ENCODE assay signal across 15 cellular contexts in the genomic region with DNA sequence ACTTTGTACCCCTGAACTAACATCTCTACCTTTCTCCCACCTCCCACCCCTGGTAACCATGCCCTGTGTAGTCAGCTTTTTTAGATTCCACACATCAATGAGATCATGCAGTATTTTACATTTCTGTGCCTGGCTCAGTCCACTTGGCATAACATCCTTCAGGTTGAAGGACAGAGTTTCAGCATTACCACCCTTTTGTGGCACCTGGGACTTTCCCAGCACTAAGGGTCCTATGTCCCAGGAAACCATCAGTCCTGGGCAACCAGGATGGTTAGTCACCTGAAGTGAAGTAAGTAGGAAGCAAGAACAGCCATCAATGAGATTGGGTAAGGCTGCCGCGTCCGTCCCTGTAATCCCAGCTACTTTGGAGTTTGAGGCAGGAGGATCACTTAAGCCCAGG.
DNase-seq lines count a peak whose midpoint lies in the region; ATAC-seq and TF ChIP-seq lines count a peak whose summit lies in the region.
"Had no signal": no experiment of that assay in that cellular context is flagged by ENCODE, and none has a peak within 500 bp of the region (broad histone marks: within the 10 kb centered on the region; RNA-seq: fewer than 3 reads in every experiment).

No MANE protein-coding gene starts in this region.

- no peak overlapping the region for H2AK5ac ChIP-seq in mesendoderm (ENCODE audit: low read length)

- H4K5ac ChIP-seq in mesendoderm (ENCODE audit: low read length) = no peak overlapping the region

- H3K4me3 ChIP-seq in HEK293 (ENCODE audit: low read depth, low read length) (no peak overlapping the region), WERI-Rb-1 (ENCODE audit: low read depth, low read length) (no peak overlapping the region), mesendoderm (ENCODE audit: low read length) (no peak overlapping the region)
- H3K4me3 ChIP-seq: GM23248 had no signal

- peaks cover 64% of the 10 kb centered on the region for H3K27me3 Mint-ChIP-seq in progenitor cell of endocrine pancreas
- H3K27me3 Mint-ChIP-seq in HFFc6 (ENCODE audit: insufficient read depth) = peaks cover 4% of the 10 kb centered on the region
- peaks cover 14 to 33% of the 10 kb centered on the region in 2 donors for H3K27me3 Mint-ChIP-seq in stimulated activated naive B cell treated with anti-CD40 and anti-IgM and Interleukin-4, amounts not matched to agents 10 μg/mL and 1 μg/mL and 100 μg/mL, for 72 hours

- no peak overlapping the region for H3K23ac ChIP-seq in mesendoderm (ENCODE audit: low read length)

- no peak overlapping the region for H2BK15ac ChIP-seq in mesendoderm (replicated peaks; ENCODE audit: low read depth)

- H3K4me1 Mint-ChIP-seq in progenitor cell of endocrine pancreas (ENCODE audit: low read depth) = peaks cover 25% of the 10 kb centered on the region
- H3K4me1 Mint-ChIP-seq in HFFc6 (ENCODE audit: low read depth) = no peaks in the 10 kb centered on the region
- no peaks in the 10 kb centered on the region for H3K4me1 Mint-ChIP-seq in stimulated activated naive B cell treated with anti-CD40 and anti-IgM and Interleukin-4, amounts not matched to agents 10 μg/mL and 1 μg/mL and 100 μg/mL, for 72 hours
- H3K4me1 Mint-ChIP-seq: CD4-positive, alpha-beta memory T cell had no signal

- H3K36me3 ChIP-seq in HEK293 (ENCODE audit: control insufficient read depth in 2 of 2, insufficient read depth in 1 of 2, low read length in 2 of 2) = no peaks in the 10 kb centered on the region
- H3K36me3 ChIP-seq in WERI-Rb-1 = no peaks in the 10 kb centered on the region
- no peaks in the 10 kb centered on the region for H3K36me3 ChIP-seq in mesendoderm (ENCODE audit: control insufficient read depth, insufficient read depth, low read length)

- H3K4ac ChIP-seq in mesendoderm (ENCODE audit: low read depth, low read length) = no peak overlapping the region

- H3K27ac Mint-ChIP-seq in progenitor cell of endocrine pancreas = peak overlapping the region; percentile 70
- no peak overlapping the region for H3K27ac Mint-ChIP-seq in HFFc6
- no peak overlapping the region for H3K27ac Mint-ChIP-seq in stimulated activated naive B cell treated with anti-CD40 and anti-IgM and Interleukin-4, amounts not matched to agents 10 μg/mL and 1 μg/mL and 100 μg/mL, for 72 hours

- POLR2A ChIA-PET in HEK293 (lab: Yijun Ruan, JAX) = no interaction called here

- no peaks in the 10 kb centered on the region for H3K79me1 ChIP-seq in mesendoderm (ENCODE audit: low read length)

- H3K27me3 ChIP-seq in WERI-Rb-1 (ENCODE audit: insufficient read depth, low read depth, severe bottlenecking) (peaks cover 66% of the 10 kb centered on the region), mesendoderm (ENCODE audit: insufficient read depth, low read length, poor library complexity) (no peaks in the 10 kb centered on the region)

- H3K27ac ChIP-seq in HEK293 (ENCODE audit: extremely low read depth, low read depth, low read length) (no peak overlapping the region), WERI-Rb-1 (no peak overlapping the region), mesendoderm (ENCODE audit: low read depth, low read length) (no peak overlapping the region)
- H3K27ac ChIP-seq: GM23248 had no signal

- H3K4me1 ChIP-seq in HEK293 (ENCODE audit: control insufficient read depth, insufficient read depth, low read length) = peaks cover 12% of the 10 kb centered on the region
- H3K4me1 ChIP-seq in mesendoderm (ENCODE audit: control insufficient read depth, low read depth, low read length) = peaks cover 13% of the 10 kb centered on the region

- no peak overlapping the region for H3K9ac ChIP-seq in mesendoderm (ENCODE audit: low read length)
- H3K9ac ChIP-seq: GM23248 had no signal

- H4K8ac ChIP-seq in mesendoderm (ENCODE audit: low read depth, low read length) = no peak overlapping the region

- H3K36me3 Mint-ChIP-seq in progenitor cell of endocrine pancreas (ENCODE audit: insufficient read depth) (no peaks in the 10 kb centered on the region), HFFc6 (ENCODE audit: low read depth) (peaks cover 8% of the 10 kb centered on the region; the same call in 1 of the 2 replicates)
- no peaks in the 10 kb centered on the region for H3K36me3 Mint-ChIP-seq in stimulated activated naive B cell treated with anti-CD40 and anti-IgM and Interleukin-4, amounts not matched to agents 10 μg/mL and 1 μg/mL and 100 μg/mL, for 72 hours
- H3K36me3 Mint-ChIP-seq: CD4-positive, alpha-beta memory T cell had no signal

- H2BK120ac ChIP-seq in mesendoderm (ENCODE audit: low read depth, low read length) = no peak overlapping the region

- no peak for TF ChIP-seq CTCF in HEK293 (tag by site-specific recombination; IDR thresholded peaks at IDR 0.05)
- TF ChIP-seq CTCF in WERI-Rb-1 (IDR thresholded peaks at IDR 0.05; ENCODE audit: low read depth, low read length) = no peak
- no peak for TF ChIP-seq CTCF in progenitor cell of endocrine pancreas (IDR thresholded peaks at IDR 0.05; ENCODE audit: unreplicated experiment)
- no peak for TF ChIP-seq CTCF in HFFc6 (IDR thresholded peaks at IDR 0.05)

- H3K4me2 ChIP-seq in mesendoderm (ENCODE audit: low read length) = no peak overlapping the region

- DNase-seq in WERI-Rb-1 (peak; percentile 43), mesendoderm (no peak), progenitor cell of endocrine pancreas (ENCODE audit: low spot score, unreplicated experiment) (no peak), HFFc6 (no peak)
- no peak for DNase-seq in stimulated activated naive B cell treated with anti-CD40 and anti-IgM and Interleukin-4, amounts not matched to agents 10 μg/mL and 1 μg/mL and 100 μg/mL, for 72 hours
- DNase-seq: C1 segment of cervical spinal cord; CD4-positive, alpha-beta memory T cell; COR-L47; DMS153; DND-41; GM23248; H7; HCEC 1CT had no signal

- no CpG with 5 or more reads among the region's 3 CpGs for WGBS in mesendoderm (ENCODE audit: extremely low coverage, insufficient coverage, low lambda C conversion rate)

- CTCF ChIA-PET in HEK293 (lab: Yijun Ruan, JAX) = interaction anchor here (0.7 to 0.8 kb wide), 2 partner anchors 10 to 48 kb away, joined by 3 read pairs; no protein-coding TSS in a partner anchor

- H3K79me2 ChIP-seq in mesendoderm (ENCODE audit: control insufficient read depth, insufficient read depth, low read length) = no peaks in the 10 kb centered on the region

- H3K18ac ChIP-seq in mesendoderm (ENCODE audit: low read length) = no peak overlapping the region

- H3K4me3 Mint-ChIP-seq in progenitor cell of endocrine pancreas (ENCODE audit: low read depth) (no peak overlapping the region), HFFc6 (no peak overlapping the region)
- no peak overlapping the region for H3K4me3 Mint-ChIP-seq in stimulated activated naive B cell treated with anti-CD40 and anti-IgM and Interleukin-4, amounts not matched to agents 10 μg/mL and 1 μg/mL and 100 μg/mL, for 72 hours
- H3K4me3 Mint-ChIP-seq: CD4-positive, alpha-beta memory T cell had no signal

- H3K9me3 ChIP-seq in HEK293 (ENCODE audit: control insufficient read depth, insufficient read depth, low read depth, low read length) (no peaks in the 10 kb centered on the region), WERI-Rb-1 (ENCODE audit: severe bottlenecking) (no peaks in the 10 kb centered on the region)

- H3K9me3 Mint-ChIP-seq in progenitor cell of endocrine pancreas (ENCODE audit: low read depth) = no peaks in the 10 kb centered on the region
- H3K9me3 Mint-ChIP-seq in HFFc6 = peaks cover 39% of the 10 kb centered on the region
- no peaks in the 10 kb centered on the region for H3K9me3 Mint-ChIP-seq in stimulated activated naive B cell treated with anti-CD40 and anti-IgM and Interleukin-4, amounts not matched to agents 10 μg/mL and 1 μg/mL and 100 μg/mL, for 72 hours

- H2BK5ac ChIP-seq in mesendoderm (ENCODE audit: low read length) = peak overlapping the region; percentile 44

- ATAC-seq in HG03571 (IDR thresholded peaks at IDR 0.05; ENCODE audit: unreplicated experiment) = no peak
- no peak for ATAC-seq in stimulated activated naive B cell treated with anti-CD40 and anti-IgM and Interleukin-4, amounts not matched to agents 10 μg/mL and 1 μg/mL and 100 μg/mL, for 72 hours (replicated peaks)

- peak overlapping the region; percentile 59 for H3K56ac ChIP-seq in mesendoderm (ENCODE audit: low read length)

TF ChIP-seq in HEK293, 187 proteins besides CTCF, POLR2A, EP300 and RAD21:
- TF ChIP-seq MZF1 (tag by site-specific recombination; IDR thresholded peaks at IDR 0.05; ENCODE audit: borderline replicate concordance) = no peak
- 0 out of 2 replicates have a peak, but pooled peaks have one; percentile 15 for TF ChIP-seq TRIM28 (IDR thresholded peaks at IDR 0.05; ENCODE audit: borderline replicate concordance, low read length)
- no peak for TF ChIP-seq ZNF677 (tag by site-specific recombination; IDR thresholded peaks at IDR 0.05)
